1 cellular context compared by ENCODE assay signal in genomic region chr6:43990627-43991619, GRCh38.
TF ChIP-seq lines count a peak whose summit lies in the region.

No MANE protein-coding gene starts in this region.

TF ChIP-seq in K562, 482 proteins besides CTCF, POLR2A, EP300 and RAD21 (continued from another document and continues in another):
- TF ChIP-seq CREB5 (CRISPR knock-in tag; IDR thresholded peaks at IDR 0.05) (no peak), CREBBP (IDR thresholded peaks at IDR 0.05; ENCODE audit: low read depth, low read length) (no peak), CBFA2T2 (conservative IDR thresholded peaks at IDR 0.05) (no peak), SPI1 (IDR thresholded peaks at IDR 0.05; ENCODE audit: borderline replicate concordance, low read depth, low read length) (no peak), ZNF124 (CRISPR knock-in tag; IDR thresholded peaks at IDR 0.05) (no peak), OTX1 (CRISPR knock-in tag; IDR thresholded peaks at IDR 0.05) (no peak), ARID3B (CRISPR knock-in tag; IDR thresholded peaks at IDR 0.05; ENCODE audit: borderline replicate concordance) (no peak), BDP1 (IDR thresholded peaks at IDR 0.05; ENCODE audit: insufficient read depth, insufficient read length) (no peak), HNRNPLL (IDR thresholded peaks at IDR 0.05; ENCODE audit: low read depth, low read length, poor library complexity, severe bottlenecking) (no peak), BHLHE40 (IDR thresholded peaks at IDR 0.05; ENCODE audit: low read length) (peak; percentile 27; the same call in 1 of the 2 replicates), PCBP2 (IDR thresholded peaks at IDR 0.05; ENCODE audit: low read depth, low read length, poor library complexity, severe bottlenecking) (no peak), CAMTA2 (CRISPR knock-in tag; conservative IDR thresholded peaks at IDR 0.05) (no peak), ZNF282 (CRISPR knock-in tag; IDR thresholded peaks at IDR 0.05) (no peak), SIRT6 (IDR thresholded peaks at IDR 0.05; ENCODE audit: low read depth, low read length) (no peak), ZNF395 (CRISPR knock-in tag; IDR thresholded peaks at IDR 0.05) (peak; percentile 53; the same call in 1 of the 2 replicates), TAF9B (IDR thresholded peaks at IDR 0.05; ENCODE audit: partially characterized antibody) (no peak), SUPT5H (IDR thresholded peaks at IDR 0.05) (no peak), NEUROD1 (IDR thresholded peaks at IDR 0.05; ENCODE audit: borderline replicate concordance, low read depth, low read length, partially characterized antibody) (no peak), PHTF2 (CRISPR knock-in tag; IDR thresholded peaks at IDR 0.05) (no peak), NR1H2 (CRISPR knock-in tag; IDR thresholded peaks at IDR 0.05) (no peak), JUN (IDR thresholded peaks at IDR 0.05; ENCODE audit: borderline replicate concordance, low read depth, low read length) (no peak), JUN (CRISPR knock-in tag; IDR thresholded peaks at IDR 0.05; ENCODE audit: borderline replicate concordance) (no peak), ZSCAN29 (IDR thresholded peaks at IDR 0.05) (no peak), XRCC3 (IDR thresholded peaks at IDR 0.05) (no peak), TAF1 (IDR thresholded peaks at IDR 0.05; ENCODE audit: control insufficient read depth, extremely low read depth, insufficient read depth, low read length, severe bottlenecking) (no peak), HSF4 (CRISPR knock-in tag; IDR thresholded peaks at IDR 0.05; ENCODE audit: borderline replicate concordance) (no peak), ZNF518B (CRISPR knock-in tag; IDR thresholded peaks at IDR 0.05) (no peak), ZBED1 (IDR thresholded peaks at IDR 0.05) (no peak)
- TF ChIP-seq, protein P1, sequence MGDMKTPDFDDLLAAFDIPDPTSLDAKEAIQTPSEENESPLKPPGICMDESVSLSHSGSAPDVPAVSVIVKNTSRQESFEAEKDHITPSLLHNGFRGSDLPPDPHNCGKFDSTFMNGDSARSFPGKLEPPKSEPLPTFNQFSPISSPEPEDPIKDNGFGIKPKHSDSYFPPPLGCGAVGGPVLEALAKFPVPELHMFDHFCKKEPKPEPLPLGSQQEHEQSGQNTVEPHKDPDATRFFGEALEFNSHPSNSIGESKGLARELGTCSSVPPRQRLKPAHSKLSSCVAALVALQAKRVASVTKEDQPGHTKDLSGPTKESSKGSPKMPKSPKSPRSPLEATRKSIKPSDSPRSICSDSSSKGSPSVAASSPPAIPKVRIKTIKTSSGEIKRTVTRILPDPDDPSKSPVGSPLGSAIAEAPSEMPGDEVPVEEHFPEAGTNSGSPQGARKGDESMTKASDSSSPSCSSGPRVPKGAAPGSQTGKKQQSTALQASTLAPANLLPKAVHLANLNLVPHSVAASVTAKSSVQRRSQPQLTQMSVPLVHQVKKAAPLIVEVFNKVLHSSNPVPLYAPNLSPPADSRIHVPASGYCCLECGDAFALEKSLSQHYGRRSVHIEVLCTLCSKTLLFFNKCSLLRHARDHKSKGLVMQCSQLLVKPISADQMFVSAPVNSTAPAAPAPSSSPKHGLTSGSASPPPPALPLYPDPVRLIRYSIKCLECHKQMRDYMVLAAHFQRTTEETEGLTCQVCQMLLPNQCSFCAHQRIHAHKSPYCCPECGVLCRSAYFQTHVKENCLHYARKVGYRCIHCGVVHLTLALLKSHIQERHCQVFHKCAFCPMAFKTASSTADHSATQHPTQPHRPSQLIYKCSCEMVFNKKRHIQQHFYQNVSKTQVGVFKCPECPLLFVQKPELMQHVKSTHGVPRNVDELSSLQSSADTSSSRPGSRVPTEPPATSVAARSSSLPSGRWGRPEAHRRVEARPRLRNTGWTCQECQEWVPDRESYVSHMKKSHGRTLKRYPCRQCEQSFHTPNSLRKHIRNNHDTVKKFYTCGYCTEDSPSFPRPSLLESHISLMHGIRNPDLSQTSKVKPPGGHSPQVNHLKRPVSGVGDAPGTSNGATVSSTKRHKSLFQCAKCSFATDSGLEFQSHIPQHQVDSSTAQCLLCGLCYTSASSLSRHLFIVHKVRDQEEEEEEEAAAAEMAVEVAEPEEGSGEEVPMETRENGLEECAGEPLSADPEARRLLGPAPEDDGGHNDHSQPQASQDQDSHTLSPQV (IDR thresholded peaks at IDR 0.05) = peak; percentile 48
- TF ChIP-seq, protein P2, sequence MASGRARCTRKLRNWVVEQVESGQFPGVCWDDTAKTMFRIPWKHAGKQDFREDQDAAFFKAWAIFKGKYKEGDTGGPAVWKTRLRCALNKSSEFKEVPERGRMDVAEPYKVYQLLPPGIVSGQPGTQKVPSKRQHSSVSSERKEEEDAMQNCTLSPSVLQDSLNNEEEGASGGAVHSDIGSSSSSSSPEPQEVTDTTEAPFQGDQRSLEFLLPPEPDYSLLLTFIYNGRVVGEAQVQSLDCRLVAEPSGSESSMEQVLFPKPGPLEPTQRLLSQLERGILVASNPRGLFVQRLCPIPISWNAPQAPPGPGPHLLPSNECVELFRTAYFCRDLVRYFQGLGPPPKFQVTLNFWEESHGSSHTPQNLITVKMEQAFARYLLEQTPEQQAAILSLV (tag; IDR thresholded peaks at IDR 0.05) = no peak
- TF ChIP-seq, protein P3, sequence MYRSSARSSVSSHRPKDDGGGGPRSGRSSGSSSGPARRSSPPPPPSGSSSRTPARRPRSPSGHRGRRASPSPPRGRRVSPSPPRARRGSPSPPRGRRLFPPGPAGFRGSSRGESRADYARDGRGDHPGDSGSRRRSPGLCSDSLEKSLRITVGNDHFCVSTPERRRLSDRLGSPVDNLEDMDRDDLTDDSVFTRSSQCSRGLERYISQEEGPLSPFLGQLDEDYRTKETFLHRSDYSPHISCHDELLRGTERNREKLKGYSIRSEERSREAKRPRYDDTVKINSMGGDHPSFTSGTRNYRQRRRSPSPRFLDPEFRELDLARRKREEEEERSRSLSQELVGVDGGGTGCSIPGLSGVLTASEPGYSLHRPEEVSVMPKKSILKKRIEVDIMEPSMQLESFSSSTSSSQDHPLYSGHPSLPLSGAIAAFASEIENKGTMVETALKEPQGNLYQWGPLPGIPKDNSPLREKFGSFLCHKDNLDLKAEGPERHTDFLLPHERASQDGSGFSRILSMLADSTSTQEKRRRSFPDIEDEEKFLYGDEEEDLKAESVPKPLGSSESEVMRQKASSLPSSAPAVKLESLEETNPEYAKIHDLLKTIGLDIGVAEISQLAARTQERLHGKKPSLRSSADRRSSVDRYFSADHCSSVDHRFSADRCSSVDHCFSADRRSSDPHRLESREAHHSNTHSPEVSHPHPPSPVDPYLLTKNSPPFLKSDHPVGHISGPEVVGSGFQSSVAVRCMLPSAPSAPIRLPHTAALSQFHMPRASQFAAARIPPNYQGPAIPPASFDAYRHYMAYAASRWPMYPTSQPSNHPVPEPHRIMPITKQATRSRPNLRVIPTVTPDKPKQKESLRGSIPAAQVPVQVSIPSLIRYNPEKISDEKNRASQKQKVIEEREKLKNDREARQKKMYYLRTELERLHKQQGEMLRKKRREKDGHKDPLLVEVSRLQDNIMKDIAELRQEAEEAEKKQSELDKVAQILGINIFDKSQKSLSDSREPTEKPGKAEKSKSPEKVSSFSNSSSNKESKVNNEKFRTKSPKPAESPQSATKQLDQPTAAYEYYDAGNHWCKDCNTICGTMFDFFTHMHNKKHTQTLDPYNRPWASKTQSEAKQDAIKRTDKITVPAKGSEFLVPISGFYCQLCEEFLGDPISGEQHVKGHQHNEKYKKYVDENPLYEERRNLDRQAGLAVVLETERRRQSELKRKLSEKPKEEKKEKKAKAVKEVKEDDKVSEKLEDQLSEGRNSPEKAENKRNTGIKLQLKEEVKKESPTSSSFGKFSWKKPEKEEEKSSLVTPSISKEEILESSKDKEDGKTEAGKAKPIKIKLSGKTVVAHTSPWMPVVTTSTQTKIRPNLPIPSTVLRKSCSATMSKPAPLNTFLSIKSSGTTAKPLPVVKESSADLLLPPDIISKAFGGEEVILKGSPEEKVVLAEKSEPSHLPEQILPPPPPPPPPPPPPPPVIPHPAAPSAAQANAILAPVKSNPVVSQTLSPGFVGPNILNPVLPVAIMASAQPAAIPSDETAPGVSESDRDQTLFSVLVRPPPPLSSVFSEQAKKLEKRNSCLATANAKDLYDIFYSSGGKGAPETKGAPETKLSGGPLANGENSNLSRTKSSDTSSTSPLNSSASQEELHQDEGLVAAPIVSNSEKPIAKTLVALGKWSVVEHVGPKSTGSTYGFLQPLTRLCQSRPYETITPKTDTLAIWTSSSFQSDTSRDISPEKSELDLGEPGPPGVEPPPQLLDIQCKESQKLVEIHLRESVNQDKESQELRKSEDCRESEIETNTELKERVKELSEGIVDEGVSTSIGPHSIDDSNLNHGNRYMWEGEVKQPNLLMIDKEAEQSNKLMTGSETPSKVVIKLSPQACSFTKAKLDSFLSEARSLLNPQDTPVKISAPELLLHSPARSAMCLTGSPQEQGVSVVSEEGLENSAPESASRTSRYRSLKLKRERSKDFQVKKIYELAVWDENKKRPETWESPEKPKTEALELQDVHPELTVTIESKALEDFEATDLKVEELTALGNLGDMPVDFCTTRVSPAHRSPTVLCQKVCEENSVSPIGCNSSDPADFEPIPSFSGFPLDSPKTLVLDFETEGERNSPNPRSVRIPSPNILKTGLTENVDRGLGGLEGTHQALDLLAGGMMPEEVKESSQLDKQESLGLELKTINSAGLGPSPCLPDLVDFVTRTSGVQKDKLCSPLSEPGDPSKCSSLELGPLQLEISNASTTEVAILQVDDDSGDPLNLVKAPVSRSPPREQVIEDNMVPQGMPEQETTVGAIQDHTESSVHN (IDR thresholded peaks at IDR 0.05; ENCODE audit: borderline replicate concordance in 1 of 2, low read depth in 1 of 2) = no peak
- TF ChIP-seq, protein P4, sequence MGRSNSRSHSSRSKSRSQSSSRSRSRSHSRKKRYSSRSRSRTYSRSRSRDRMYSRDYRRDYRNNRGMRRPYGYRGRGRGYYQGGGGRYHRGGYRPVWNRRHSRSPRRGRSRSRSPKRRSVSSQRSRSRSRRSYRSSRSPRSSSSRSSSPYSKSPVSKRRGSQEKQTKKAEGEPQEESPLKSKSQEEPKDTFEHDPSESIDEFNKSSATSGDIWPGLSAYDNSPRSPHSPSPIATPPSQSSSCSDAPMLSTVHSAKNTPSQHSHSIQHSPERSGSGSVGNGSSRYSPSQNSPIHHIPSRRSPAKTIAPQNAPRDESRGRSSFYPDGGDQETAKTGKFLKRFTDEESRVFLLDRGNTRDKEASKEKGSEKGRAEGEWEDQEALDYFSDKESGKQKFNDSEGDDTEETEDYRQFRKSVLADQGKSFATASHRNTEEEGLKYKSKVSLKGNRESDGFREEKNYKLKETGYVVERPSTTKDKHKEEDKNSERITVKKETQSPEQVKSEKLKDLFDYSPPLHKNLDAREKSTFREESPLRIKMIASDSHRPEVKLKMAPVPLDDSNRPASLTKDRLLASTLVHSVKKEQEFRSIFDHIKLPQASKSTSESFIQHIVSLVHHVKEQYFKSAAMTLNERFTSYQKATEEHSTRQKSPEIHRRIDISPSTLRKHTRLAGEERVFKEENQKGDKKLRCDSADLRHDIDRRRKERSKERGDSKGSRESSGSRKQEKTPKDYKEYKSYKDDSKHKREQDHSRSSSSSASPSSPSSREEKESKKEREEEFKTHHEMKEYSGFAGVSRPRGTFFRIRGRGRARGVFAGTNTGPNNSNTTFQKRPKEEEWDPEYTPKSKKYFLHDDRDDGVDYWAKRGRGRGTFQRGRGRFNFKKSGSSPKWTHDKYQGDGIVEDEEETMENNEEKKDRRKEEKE (IDR thresholded peaks at IDR 0.05; ENCODE audit: borderline replicate concordance in 1 of 2, control insufficient read depth in 1 of 2, low read depth in 2 of 2, low read length in 1 of 2) = no peak
